In genomic region chrX:107711521-107712041, GRCh38 we compare ENCODE assay signal across 9 cellular contexts.
DNase-seq lines count a peak whose midpoint lies in the region; ATAC-seq and TF ChIP-seq lines count a peak whose summit lies in the region.
"Had no signal": no experiment of that assay in that cellular context is flagged by ENCODE, and none has a peak within 500 bp of the region (broad histone marks: within the 10 kb centered on the region; RNA-seq: fewer than 3 reads in every experiment).

No MANE protein-coding gene starts in this region.

- peaks cover 38% of the 10 kb centered on the region for H3K36me3 Mint-ChIP-seq in CD4-positive, alpha-beta T cell (ENCODE audit: low read depth)

- H3K4me3 ChIP-seq in RWPE2 (ENCODE audit: severe bottlenecking) = no peak overlapping the region
- peak overlapping the region; percentile 3 for H3K4me3 ChIP-seq in effector memory CD4-positive, alpha-beta T cell (ENCODE audit: insufficient read depth, low read depth, low read length, poor library complexity, severe bottlenecking)
- peak overlapping the region; percentile 78 to 98 for H3K4me3 ChIP-seq in neutrophil (ENCODE audit: low read depth in 1 of 2, low read length in 1 of 2)
- H3K4me3 ChIP-seq: ovary had no signal

- H3K4me3 Mint-ChIP-seq in CD4-positive, alpha-beta T cell = peak overlapping the region; percentile 97

- POLR2A ChIA-PET in CD4-positive, alpha-beta T cell (lab: Charles Lee) = interaction anchor here (2.1 to 14.7 kb wide), 4 partner anchors 11 to 65 kb away, joined by 6 to 754 read pairs (median 10); partner anchors contain the start of gene NCBP2L

- H3K27ac Mint-ChIP-seq in CD4-positive, alpha-beta T cell = peak overlapping the region; percentile 99

- no peak for TF ChIP-seq CTCF in CD4-positive, alpha-beta T cell (IDR thresholded peaks at IDR 0.05)
- TF ChIP-seq CTCF in RWPE2 (IDR thresholded peaks at IDR 0.05; ENCODE audit: poor library complexity, severe bottlenecking) (no peak), neutrophil (IDR thresholded peaks at IDR 0.05) (no peak)

- H3K4me1 Mint-ChIP-seq in CD4-positive, alpha-beta T cell (ENCODE audit: low read depth) = peaks cover 68% of the 10 kb centered on the region

- H3K9me3 Mint-ChIP-seq in CD4-positive, alpha-beta T cell = no peaks in the 10 kb centered on the region

- intact Hi-C loops in CD4-positive, alpha-beta T cell (cut with DNase I, micrococcal nuclease) = loop anchor here in 1 of 2 experiments (1.0 kb wide), 2 partner anchors 32 to 37 kb away; no protein-coding TSS in a partner anchor

- H3K9me3 ChIP-seq in CD4-positive, alpha-beta T cell (ENCODE audit: control insufficient read depth, low read length) = no peaks in the 10 kb centered on the region
- no peaks in the 10 kb centered on the region for H3K9me3 ChIP-seq in RWPE2 (ENCODE audit: severe bottlenecking)
- H3K9me3 ChIP-seq in effector memory CD4-positive, alpha-beta T cell (ENCODE audit: control insufficient read depth, low read length) = no peaks in the 10 kb centered on the region
- H3K9me3 ChIP-seq in neutrophil = no peaks in the 10 kb centered on the region
- H3K9me3 ChIP-seq: ovary had no signal

- peak; percentile 0 for ATAC-seq in CD4-positive, alpha-beta T cell (ENCODE audit: poor library complexity)
- ATAC-seq in RWPE2 (ENCODE audit: low read depth) (no peak), HG03439 (IDR thresholded peaks at IDR 0.05; ENCODE audit: unreplicated experiment) (no peak), HG03159 (IDR thresholded peaks at IDR 0.05; ENCODE audit: unreplicated experiment) (no peak)

- peak in 4 of 10 experiments; percentile 4 to 28 (median 6) for DNase-seq in CD4-positive, alpha-beta T cell
- DNase-seq in RWPE2 (ENCODE audit: low spot score) (no peak), midbrain (lab: John Stamatoyannopoulos, UW) (no peak), NCI-H82 treated with DMSO at 0.1 percent for 48 hours (lab: John Stamatoyannopoulos, UW; ENCODE audit: unreplicated experiment) (no peak)
- DNase-seq in effector memory CD4-positive, alpha-beta T cell = no peak

- CTCF ChIA-PET in CD4-positive, alpha-beta T cell (lab: Charles Lee) = interaction anchor here (1.0 to 15.2 kb wide), 5 partner anchors 25 to 57 kb away, joined by 3 to 261 read pairs (median 3); no protein-coding TSS in a partner anchor

- no peaks in the 10 kb centered on the region for H3K27me3 ChIP-seq in CD4-positive, alpha-beta T cell (ENCODE audit: control insufficient read depth, insufficient read depth, low read length)
- H3K27me3 ChIP-seq in RWPE2 (ENCODE audit: insufficient read depth, poor library complexity, severe bottlenecking) (no peaks in the 10 kb centered on the region), neutrophil (no peaks in the 10 kb centered on the region)
- no peaks in the 10 kb centered on the region for H3K27me3 ChIP-seq in effector memory CD4-positive, alpha-beta T cell (replicated peaks; ENCODE audit: control insufficient read depth, insufficient read depth, low read length, poor library complexity, severe bottlenecking)
- H3K27me3 ChIP-seq: ovary had no signal

- H3K27ac ChIP-seq in CD4-positive, alpha-beta T cell (ENCODE audit: low read depth, low read length) = peak overlapping the region; percentile 90
- H3K27ac ChIP-seq in RWPE2 (ENCODE audit: poor library complexity, severe bottlenecking) (peak overlapping the region; percentile 77), neutrophil (peak overlapping the region; percentile 99)
- peak overlapping the region; percentile 92 for H3K27ac ChIP-seq in effector memory CD4-positive, alpha-beta T cell (ENCODE audit: insufficient read depth, low read length, poor library complexity, severe bottlenecking)

- peaks cover 13% of the 10 kb centered on the region for H3K4me1 ChIP-seq in RWPE2 (ENCODE audit: insufficient read depth, poor library complexity, severe bottlenecking)
- peaks cover 33% of the 10 kb centered on the region for H3K4me1 ChIP-seq in effector memory CD4-positive, alpha-beta T cell (ENCODE audit: control insufficient read depth, insufficient read depth, low read length, poor library complexity, severe bottlenecking)
- H3K4me1 ChIP-seq in neutrophil (ENCODE audit: control insufficient read depth in 1 of 2, insufficient read depth in 1 of 2, low read depth in 1 of 2, low read length in 1 of 2) = peaks cover 49 to 61% of the 10 kb centered on the region in 2 experiments

- H3K36me3 ChIP-seq in RWPE2 (ENCODE audit: low read depth) (peaks cover 34% of the 10 kb centered on the region), neutrophil (peaks cover 41% of the 10 kb centered on the region)
- peaks cover 30% of the 10 kb centered on the region for H3K36me3 ChIP-seq in effector memory CD4-positive, alpha-beta T cell (ENCODE audit: control insufficient read depth, insufficient read depth, low read length)
- H3K36me3 ChIP-seq: ovary had no signal

- no peaks in the 10 kb centered on the region for H3K27me3 Mint-ChIP-seq in CD4-positive, alpha-beta T cell
